7 cellular contexts compared by ENCODE assay signal in genomic region chr2:62774555-62775366, GRCh38.
DNase-seq lines count a peak whose midpoint lies in the region; ATAC-seq and TF ChIP-seq lines count a peak whose summit lies in the region.

No MANE protein-coding gene starts in this region.

- peaks cover 11% of the 10 kb centered on the region for H3K36me3 Mint-ChIP-seq in mesothelial cell of epicardium

- H3K4me3 Mint-ChIP-seq in mesothelial cell of epicardium: no peak overlapping the region

- in situ Hi-C loops in G401 (cut with HindIII; ENCODE audit: low sequenced_read_pairs): no loop called here

- H3K9me3 Mint-ChIP-seq in mesothelial cell of epicardium: peaks cover 10% of the 10 kb centered on the region

- no peak overlapping the region for H3K27ac Mint-ChIP-seq in mesothelial cell of epicardium

- H3K27me3 Mint-ChIP-seq in mesothelial cell of epicardium (ENCODE audit: low read depth): no peaks in the 10 kb centered on the region

- peak; percentile 64 for ATAC-seq in HG03378 (IDR thresholded peaks at IDR 0.05; ENCODE audit: unreplicated experiment)
- no peak for ATAC-seq in GM21390 (IDR thresholded peaks at IDR 0.05; ENCODE audit: unreplicated experiment)

- peak; percentile 68 for TF ChIP-seq CTCF in mesothelial cell of epicardium (IDR thresholded peaks at IDR 0.05; ENCODE audit: unreplicated experiment)

- no peaks in the 10 kb centered on the region for H3K4me1 Mint-ChIP-seq in mesothelial cell of epicardium

- DNase-seq in G401 (ENCODE audit: low spot score) (peak; percentile 67), OCI-M1 (lab: John Stamatoyannopoulos, UW) (peak; percentile 74), dermis microvascular lymphatic vessel endothelial cell (ENCODE audit: low read depth in 2 of 2) (peak; percentile 35 to 53), mesothelial cell of epicardium (ENCODE audit: low spot score in 2 of 2, unreplicated experiment in 2 of 2) (no peak), AG08396 (ENCODE audit: low spot score) (no peak)

Comparison
In these comparisons a context has a peak if more than half of its experiments do, and no peak if none do; other contexts are left out.
1. DNase-seq: peak in G401 (single experiment), OCI-M1 (single experiment) and dermis microvascular lymphatic vessel endothelial cell (2 of 2); none in mesothelial cell of epicardium (0 of 2) and AG08396 (single experiment).